ENCODE assay signal across 21 cellular contexts in the genomic region with DNA sequence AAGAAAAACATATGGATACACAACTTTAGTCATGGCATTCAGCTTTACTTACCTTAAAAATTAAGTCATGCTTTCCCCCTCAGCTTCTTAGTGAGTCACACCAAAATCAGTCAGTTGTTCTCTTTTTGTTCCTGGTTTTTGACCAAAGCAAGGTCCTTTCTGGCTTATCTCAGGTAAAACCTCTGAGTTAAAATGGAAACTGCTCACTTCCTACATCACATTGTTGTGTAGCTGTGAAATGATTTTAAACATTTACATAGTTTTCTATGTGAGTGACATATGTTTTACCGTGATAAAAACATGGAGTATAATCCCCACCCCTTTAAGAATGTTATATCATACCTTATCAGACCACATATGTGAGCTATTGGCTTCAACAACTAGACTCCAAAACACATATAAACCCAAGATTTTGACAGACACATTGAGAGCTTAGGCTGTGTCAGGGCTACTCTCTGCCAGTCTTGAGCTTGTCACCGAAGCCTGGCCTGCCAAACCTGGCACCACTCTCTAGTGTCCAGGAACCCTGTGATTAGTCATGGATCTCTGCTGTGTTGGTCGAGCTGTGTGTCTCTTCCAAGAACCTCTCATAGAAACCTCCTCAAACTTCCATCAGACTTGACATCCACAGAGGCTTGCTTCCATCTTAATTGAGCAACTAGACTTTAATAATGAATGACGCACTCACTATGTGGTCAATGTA.
DNase-seq lines count a peak whose midpoint lies in the region; ATAC-seq and TF ChIP-seq lines count a peak whose summit lies in the region.
"Had no signal": no experiment of that assay in that cellular context is flagged by ENCODE, and none has a peak within 500 bp of the region (broad histone marks: within the 10 kb centered on the region; RNA-seq: fewer than 3 reads in every experiment).

No MANE protein-coding gene starts in this region.

- H3K27me3 ChIP-seq in adrenal gland = no peaks in the 10 kb centered on the region
- H3K27me3 ChIP-seq in ascending aorta = no peaks in the 10 kb centered on the region
- H3K27me3 ChIP-seq: BLaER1, colonic mucosa, neutrophil, Peyer's patch, suprapubic skin had no signal

- 84 to 94% (median 90%) methylated on average over 4 of the region's 4 CpGs for WGBS in adrenal gland, 4 donors

- H3K27me3 Mint-ChIP-seq in memory B cell = no peaks in the 10 kb centered on the region
- H3K27me3 Mint-ChIP-seq in naive thymus-derived CD8-positive, alpha-beta T cell = peaks cover 0 to 2% (median 0%) of the 10 kb centered on the region in 5 donors

- H3K4me3 Mint-ChIP-seq in memory B cell = no peak overlapping the region
- H3K4me3 Mint-ChIP-seq in naive thymus-derived CD8-positive, alpha-beta T cell = no peak overlapping the region
- H3K4me3 Mint-ChIP-seq: immature natural killer cell had no signal

- H3K4me1 Mint-ChIP-seq in memory B cell = peaks cover 20% of the 10 kb centered on the region
- peaks cover 0 to 3% (median 2%) of the 10 kb centered on the region in 4 donors for H3K4me1 Mint-ChIP-seq in naive thymus-derived CD8-positive, alpha-beta T cell
- H3K4me1 Mint-ChIP-seq: immature natural killer cell had no signal

- no peaks in the 10 kb centered on the region for H3K4me1 ChIP-seq in adrenal gland (replicated peaks in 1 of 2)
- H3K4me1 ChIP-seq in ascending aorta = no peaks in the 10 kb centered on the region
- H3K4me1 ChIP-seq: colonic mucosa had no signal

- TF ChIP-seq CTCF in adrenal gland (IDR thresholded peaks at IDR 0.05) (no peak), ascending aorta (IDR thresholded peaks at IDR 0.05) (no peak)

- ATAC-seq in GM18868 (IDR thresholded peaks at IDR 0.05; ENCODE audit: unreplicated experiment) (peak; percentile 86), GM21723 (IDR thresholded peaks at IDR 0.05; ENCODE audit: unreplicated experiment) (peak; percentile 71), HG03558 (IDR thresholded peaks at IDR 0.05; ENCODE audit: extremely low read depth, unreplicated experiment) (peak; percentile 42), memory B cell (ENCODE audit: low read depth) (peak; percentile 23)
- ATAC-seq in naive thymus-derived CD8-positive, alpha-beta T cell = no peak

- POLR2A ChIA-PET in naive thymus-derived CD8-positive, alpha-beta T cell (lab: Charles Lee) = no interaction called here

- no peak for TF ChIP-seq POLR2A in adrenal gland (IDR thresholded peaks at IDR 0.05)

- no peaks in the 10 kb centered on the region for H3K36me3 Mint-ChIP-seq in memory B cell
- H3K36me3 Mint-ChIP-seq in naive thymus-derived CD8-positive, alpha-beta T cell = no peaks in the 10 kb centered on the region
- H3K36me3 Mint-ChIP-seq: immature natural killer cell had no signal

- no peaks in the 10 kb centered on the region for H3K9me3 Mint-ChIP-seq in memory B cell
- no peaks in the 10 kb centered on the region for H3K9me3 Mint-ChIP-seq in naive thymus-derived CD8-positive, alpha-beta T cell
- H3K9me3 Mint-ChIP-seq: activated T-helper 2 cell treated with anti-CD3 and anti-CD28 coated beads, Interferon-gamma antibody, Interleukin-2, Interleukin-4, amounts not matched to agents 10 μg/mL and 5 μg/mL and 100 μg/mL, durations not matched to agents 14 hours and 24 hours and 36 hours; immature natural killer cell had no signal

- H3K27ac Mint-ChIP-seq in memory B cell = no peak overlapping the region
- no peak overlapping the region for H3K27ac Mint-ChIP-seq in naive thymus-derived CD8-positive, alpha-beta T cell
- H3K27ac Mint-ChIP-seq: activated T-helper 2 cell treated with anti-CD3 and anti-CD28 coated beads, Interferon-gamma antibody, Interleukin-2, Interleukin-4, amounts not matched to agents 10 μg/mL and 5 μg/mL and 100 μg/mL, durations not matched to agents 14 hours and 24 hours and 36 hours; immature natural killer cell had no signal

- no peak overlapping the region for H3K4me3 ChIP-seq in adrenal gland
- H3K4me3 ChIP-seq in ascending aorta = no peak overlapping the region
- H3K4me3 ChIP-seq: BLaER1, colonic mucosa, Peyer's patch, suprapubic skin had no signal

- no peaks in the 10 kb centered on the region for H3K36me3 ChIP-seq in adrenal gland (replicated peaks in 1 of 2)
- H3K36me3 ChIP-seq in ascending aorta = no peaks in the 10 kb centered on the region
- H3K36me3 ChIP-seq: BLaER1, colonic mucosa, neutrophil, Peyer's patch, suprapubic skin, WERI-Rb-1 had no signal

- intact Hi-C loops in adrenal gland (cut with DNase I) = no loop called here
- intact Hi-C loops in ascending aorta (cut with DNase I) = no loop called here

- no peak overlapping the region for H3K27ac ChIP-seq in adrenal gland
- H3K27ac ChIP-seq in ascending aorta = no peak overlapping the region
- H3K27ac ChIP-seq: BLaER1, colonic mucosa, neutrophil, Peyer's patch, suprapubic skin, WERI-Rb-1 had no signal

- DNase-seq in memory B cell (ENCODE audit: low spot score in 2 of 2) = no peak
- DNase-seq in adrenal gland = no peak
- DNase-seq in naive thymus-derived CD8-positive, alpha-beta T cell = no peak
- no peak for DNase-seq in ascending aorta (ENCODE audit: low spot score in 2 of 2)
- no peak for DNase-seq in NCI-H774 (lab: John Stamatoyannopoulos, UW)
- DNase-seq: amygdala, colonic mucosa, immature natural killer cell, mammary epithelial cell, NCI-H1436 treated with DMSO at 0.1 percent for 48 hours, NCI-H524, Peyer's patch, right cardiac atrium, WERI-Rb-1 had no signal

- H3K9me3 ChIP-seq in adrenal gland (replicated peaks in 1 of 3) = no peaks in the 10 kb centered on the region
- no peaks in the 10 kb centered on the region for H3K9me3 ChIP-seq in ascending aorta
- H3K9me3 ChIP-seq: BLaER1, colonic mucosa, neutrophil, Peyer's patch, suprapubic skin had no signal

Comparison
In these comparisons a context has a peak if more than half of its experiments do, and no peak if none do; other contexts are left out.
1. ATAC-seq: peak in GM18868 (single experiment), GM21723 (single experiment), HG03558 (single experiment) and memory B cell (single experiment); none in naive thymus-derived CD8-positive, alpha-beta T cell (0 of 2).